Comparison of ENCODE assay signal across 21 cellular contexts in the genomic region with DNA sequence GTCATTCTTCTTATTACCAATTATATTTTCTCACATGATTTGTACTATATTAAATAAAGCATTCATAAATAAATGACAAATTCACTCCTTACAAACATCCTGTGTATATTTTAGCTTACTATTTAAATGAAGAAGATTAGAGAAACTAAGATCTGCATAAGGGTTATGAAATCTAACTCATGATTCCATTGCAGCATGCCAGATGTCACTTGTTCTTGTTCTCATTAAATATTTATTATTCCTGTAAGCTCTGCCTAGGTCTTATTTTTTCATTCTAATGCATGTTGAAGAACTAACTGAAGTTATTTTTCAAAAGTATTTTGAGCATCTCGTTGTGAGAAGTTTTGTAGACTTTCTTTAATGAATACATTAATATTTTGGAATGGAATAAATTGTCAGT.
"Had no signal": no experiment of that assay in that cellular context is flagged by ENCODE, and none has a peak within 500 bp of the region (broad histone marks: within the 10 kb centered on the region; RNA-seq: fewer than 3 reads in every experiment).

No MANE protein-coding gene starts in this region.

- H3K9me3 ChIP-seq: left lung, mucosa of descending colon, tibial artery had no signal

- H3K4me1 Mint-ChIP-seq: neural crest cell had no signal

- H3K27ac ChIP-seq: coronary artery, left lung, tibial artery had no signal

- H3K4me3 ChIP-seq: coronary artery, left lung, mucosa of descending colon, tibial artery had no signal

- H3K27ac Mint-ChIP-seq: activated CD4-positive, alpha-beta memory T cell treated with anti-CD3 and anti-CD28 coated beads, Interleukin-2, amount 10 ng/mL, durations not matched to agents 7 days and 5 days; activated CD8-positive, alpha-beta memory T cell treated with anti-CD3 and anti-CD28 coated beads, Interleukin-2, amount 10 ng/mL, durations not matched to agents 7 days and 5 days; naive B cell; progenitor cell of endocrine pancreas had no signal

- DNase-seq: activated CD4-positive, alpha-beta memory T cell treated with anti-CD3 and anti-CD28 coated beads, Interleukin-2, amount 10 ng/mL, durations not matched to agents 7 days and 5 days; activated CD4-positive, alpha-beta T cell treated with anti-CD3 and anti-CD28 coated beads for 48 hours; activated CD4-positive, CD25-positive, alpha-beta regulatory T cell; activated CD8-positive, alpha-beta memory T cell treated with anti-CD3 and anti-CD28 coated beads, Interleukin-2, amount 10 ng/mL, durations not matched to agents 7 days and 5 days; activated naive CD4-positive, alpha-beta T cell; aorta; brain microvascular endothelial cell; hypothalamus; left lung; mucosa of descending colon; naive B cell; stimulated activated CD4-positive, alpha-beta T cell treated with anti-CD3 and anti-CD28 coated beads, Interleukin-2, amount 100 ng/mL, for 24 hours; stimulated activated naive CD8-positive, alpha-beta T cell treated with anti-CD3 and anti-CD28 coated beads, Interleukin-15, Interleukin-2, amounts not matched to agents 100 U/mL and 50 U/mL, for 24 hours; substantia nigra; T1000; tibial artery had no signal

- ATAC-seq: activated CD8-positive, alpha-beta memory T cell treated with anti-CD3 and anti-CD28 coated beads, Interleukin-2, amount 10 ng/mL, durations not matched to agents 7 days and 5 days; activated T-helper 17 cell treated with anti-CD3 and anti-CD28 coated beads, Interleukin-2, amount 50 U/mL, for 72 hours; left lung; mucosa of descending colon; stimulated activated naive CD8-positive, alpha-beta T cell treated with anti-CD3 and anti-CD28 coated beads, Interleukin-15, Interleukin-2, amounts not matched to agents 100 U/mL and 50 U/mL, for 24 hours had no signal

- H3K4me3 Mint-ChIP-seq: activated CD4-positive, alpha-beta memory T cell treated with anti-CD3 and anti-CD28 coated beads, Interleukin-2, amount 10 ng/mL, durations not matched to agents 7 days and 5 days; activated CD8-positive, alpha-beta memory T cell treated with anti-CD3 and anti-CD28 coated beads, Interleukin-2, amount 10 ng/mL, durations not matched to agents 7 days and 5 days; activated T-helper 17 cell treated with anti-CD3 and anti-CD28 coated beads, Interleukin-2, amount 50 U/mL, for 72 hours; central memory CD8-positive, alpha-beta T cell; naive B cell; neural crest cell had no signal

- H3K9me3 Mint-ChIP-seq: activated CD4-positive, alpha-beta memory T cell treated with anti-CD3 and anti-CD28 coated beads, Interleukin-2, amount 10 ng/mL, durations not matched to agents 7 days and 5 days; activated T-helper 17 cell treated with anti-CD3 and anti-CD28 coated beads, Interleukin-2, amount 50 U/mL, for 72 hours; central memory CD8-positive, alpha-beta T cell; naive B cell; neural crest cell had no signal

- H3K4me1 ChIP-seq: tibial artery had no signal

- H3K27me3 ChIP-seq: brain microvascular endothelial cell, left lung, tibial artery had no signal

- H3K27me3 Mint-ChIP-seq: activated CD4-positive, alpha-beta memory T cell treated with anti-CD3 and anti-CD28 coated beads, Interleukin-2, amount 10 ng/mL, durations not matched to agents 7 days and 5 days; activated CD8-positive, alpha-beta memory T cell treated with anti-CD3 and anti-CD28 coated beads, Interleukin-2, amount 10 ng/mL, durations not matched to agents 7 days and 5 days; activated T-helper 17 cell treated with anti-CD3 and anti-CD28 coated beads, Interleukin-2, amount 50 U/mL, for 72 hours; central memory CD8-positive, alpha-beta T cell; naive B cell; progenitor cell of endocrine pancreas had no signal
